1 cellular context compared by ENCODE assay signal in the genomic region with DNA sequence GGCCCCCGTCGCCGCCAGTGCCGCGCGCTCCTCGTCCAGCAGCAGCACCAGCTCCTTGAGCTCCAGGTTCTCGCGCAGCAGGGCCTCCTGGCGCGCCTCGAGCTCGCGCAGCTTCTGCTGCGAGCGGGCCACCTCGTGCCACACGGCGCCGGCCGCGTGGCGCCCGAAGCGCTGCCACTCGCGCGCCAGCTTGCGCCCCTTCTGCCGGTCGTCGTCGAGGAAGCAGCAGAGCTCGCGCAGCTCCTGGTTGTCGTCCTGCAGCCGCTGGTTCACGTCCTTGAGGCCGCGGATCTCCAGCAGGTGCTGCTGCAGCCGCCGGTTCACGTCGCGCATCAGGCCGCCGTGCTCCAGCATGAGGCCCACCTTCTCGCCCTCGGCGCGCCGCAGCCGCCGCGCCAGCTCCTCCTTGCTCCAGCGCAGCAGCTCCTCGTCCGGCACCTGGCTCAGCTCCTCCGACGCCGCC.
A peak's percentile ranks its signal among the peaks of the same experiment; 100 is the strongest.
TF ChIP-seq lines count a peak whose summit lies in the region.

No MANE protein-coding gene starts in this region.

TF ChIP-seq in WTC11, 78 proteins besides CTCF, POLR2A, EP300 and RAD21 (continued from another document):
- TF ChIP-seq MXD4 (CRISPR knock-in tag; IDR thresholded peaks at IDR 0.05; ENCODE audit: borderline replicate concordance): no peak
- TF ChIP-seq ZNF219 (CRISPR knock-in tag; IDR thresholded peaks at IDR 0.05; ENCODE audit: borderline replicate concordance): peak; percentile 97
- peak; percentile 96 for TF ChIP-seq E2F4 (CRISPR knock-in tag; IDR thresholded peaks at IDR 0.05; ENCODE audit: borderline replicate concordance, low read depth)
- TF ChIP-seq ZNF263 (CRISPR knock-in tag; IDR thresholded peaks at IDR 0.05; ENCODE audit: low read depth): peak; percentile 89
- TF ChIP-seq TEAD1 (CRISPR knock-in tag; IDR thresholded peaks at IDR 0.05): peak; percentile 98
- TF ChIP-seq, protein P1, sequence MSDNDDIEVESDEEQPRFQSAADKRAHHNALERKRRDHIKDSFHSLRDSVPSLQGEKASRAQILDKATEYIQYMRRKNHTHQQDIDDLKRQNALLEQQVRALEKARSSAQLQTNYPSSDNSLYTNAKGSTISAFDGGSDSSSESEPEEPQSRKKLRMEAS (CRISPR knock-in tag; IDR thresholded peaks at IDR 0.05): peak; percentile 98
- TF ChIP-seq ATF1 (CRISPR knock-in tag; IDR thresholded peaks at IDR 0.05): peak; percentile 99
- TF ChIP-seq TP53 (CRISPR knock-in tag; IDR thresholded peaks at IDR 0.05): peak; percentile 98
- peak; percentile 97 for TF ChIP-seq KAT7 (CRISPR knock-in tag; IDR thresholded peaks at IDR 0.05; ENCODE audit: borderline replicate concordance)
